ENCODE assay signal across 8 cellular contexts in genomic region chr5:75567710-75568109, GRCh38. TPM values are rescaled to one million over a fixed set of nuclear protein-coding genes. Genes with fewer than 3 reads are reported as not detected.
DNase-seq lines count a peak whose midpoint lies in the region; ATAC-seq and TF ChIP-seq lines count a peak whose summit lies in the region.

No MANE protein-coding gene starts in this region.

- H3K36me3 Mint-ChIP-seq in activated CD8-positive, alpha-beta memory T cell treated with anti-CD3 and anti-CD28 coated beads, Interleukin-2, amount 10 ng/mL, durations not matched to agents 7 days and 5 days: peaks cover 53% of the 10 kb centered on the region
- peaks cover 27% of the 10 kb centered on the region for H3K36me3 Mint-ChIP-seq in osteocyte (ENCODE audit: unreplicated experiment)

- peak; percentile 32 for ATAC-seq in activated CD8-positive, alpha-beta memory T cell treated with anti-CD3 and anti-CD28 coated beads, Interleukin-2, amount 10 ng/mL, durations not matched to agents 7 days and 5 days

- no peak for TF ChIP-seq CTCF in osteocyte (IDR thresholded peaks at IDR 0.05)

- H3K27me3 Mint-ChIP-seq in activated CD8-positive, alpha-beta memory T cell treated with anti-CD3 and anti-CD28 coated beads, Interleukin-2, amount 10 ng/mL, durations not matched to agents 7 days and 5 days: no peaks in the 10 kb centered on the region
- H3K27me3 Mint-ChIP-seq in osteocyte (ENCODE audit: unreplicated experiment): no peaks in the 10 kb centered on the region

- no peak for DNase-seq in activated CD8-positive, alpha-beta memory T cell treated with anti-CD3 and anti-CD28 coated beads, Interleukin-2, amount 10 ng/mL, durations not matched to agents 7 days and 5 days
- no peak for DNase-seq in activated CD8-positive, alpha-beta memory T cell treated with anti-CD3 and anti-CD28 coated beads, Interleukin-2, amount 50 U/mL, for 48 hours
- DNase-seq in HT1080 (ENCODE audit: low read depth) (peak; percentile 64), astrocyte of the hippocampus (ENCODE audit: low read depth, low spot score) (peak; percentile 28), osteocyte (ENCODE audit: extremely low spot score, unreplicated experiment) (no peak), ecto neural progenitor cell (ENCODE audit: low spot score) (no peak), GOT3 (lab: John Stamatoyannopoulos, UW) (no peak), anterior cingulate cortex (lab: John Stamatoyannopoulos, UW) (no peak)

- H3K4me3 Mint-ChIP-seq in activated CD8-positive, alpha-beta memory T cell treated with anti-CD3 and anti-CD28 coated beads, Interleukin-2, amount 10 ng/mL, durations not matched to agents 7 days and 5 days: no peak overlapping the region
- peak overlapping the region; percentile 4 for H3K4me3 Mint-ChIP-seq in osteocyte (ENCODE audit: unreplicated experiment)

- CTCF ChIA-PET in activated CD8-positive, alpha-beta memory T cell treated with anti-CD3 and anti-CD28 coated beads, Interleukin-2, amount 10 ng/mL, durations not matched to agents 7 days and 5 days (lab: Charles Lee): interaction anchor here (0.9 to 1.3 kb wide), 2 partner anchors 15 to 632 kb away, joined by 3 read pairs; no protein-coding TSS in a partner anchor

- peaks cover 11% of the 10 kb centered on the region for H3K9me3 Mint-ChIP-seq in activated CD8-positive, alpha-beta memory T cell treated with anti-CD3 and anti-CD28 coated beads, Interleukin-2, amount 10 ng/mL, durations not matched to agents 7 days and 5 days (ENCODE audit: low read depth)
- peaks cover 21% of the 10 kb centered on the region for H3K9me3 Mint-ChIP-seq in osteocyte (ENCODE audit: unreplicated experiment)

- peaks cover 27% of the 10 kb centered on the region for H3K4me1 Mint-ChIP-seq in activated CD8-positive, alpha-beta memory T cell treated with anti-CD3 and anti-CD28 coated beads, Interleukin-2, amount 10 ng/mL, durations not matched to agents 7 days and 5 days
- H3K4me1 Mint-ChIP-seq in osteocyte (ENCODE audit: unreplicated experiment): peaks cover 39% of the 10 kb centered on the region

- H3K27ac Mint-ChIP-seq in activated CD8-positive, alpha-beta memory T cell treated with anti-CD3 and anti-CD28 coated beads, Interleukin-2, amount 10 ng/mL, durations not matched to agents 7 days and 5 days: peak overlapping the region; percentile 42
- peak overlapping the region; percentile 93 for H3K27ac Mint-ChIP-seq in osteocyte (ENCODE audit: unreplicated experiment)

RNA-seq across cellular contexts. Expression of gene ANKDD1B, which starts 43.5 kb away (rescaled TPM):
- total RNA-seq in activated CD8-positive, alpha-beta memory T cell treated with anti-CD3 and anti-CD28 coated beads, Interleukin-2, amount 10 ng/mL, durations not matched to agents 7 days and 5 days: not detected
- total RNA-seq in HT1080 (2014; rRNA removed; shearing (Covaris generic)): 0.03 TPM in 1 of 2 replicates, not detected in the other
- polyA plus RNA-seq in HT1080 (2015; cell fraction: cytosol; rRNA removed): 0.03 TPM in 1 of 2 replicates, not detected in the other
- 0.17 TPM in 1 of 2 replicates, not detected in the other for polyA plus RNA-seq in HT1080 (2015; cell fraction: nucleus; rRNA removed)
- total RNA-seq in osteocyte: 0.63 and 0.67 TPM in 2 replicates

RNA-seq across cellular contexts. Expression of gene POLK, which starts 56.0 kb away (rescaled TPM):
- total RNA-seq in activated CD8-positive, alpha-beta memory T cell treated with anti-CD3 and anti-CD28 coated beads, Interleukin-2, amount 10 ng/mL, durations not matched to agents 7 days and 5 days: 10 to 100 TPM; 30.4 to 32.4 TPM
- total RNA-seq in HT1080 (2014; rRNA removed; shearing (Covaris generic)): 14.7 and 15.8 TPM in 2 replicates
- polyA plus RNA-seq in HT1080 (2015; cell fraction: cytosol; rRNA removed): 11.7 and 16.4 TPM in 2 replicates
- polyA plus RNA-seq in HT1080 (2015; cell fraction: nucleus; rRNA removed): 40.6 and 51.3 TPM in 2 replicates
- total RNA-seq in osteocyte: 28.9 and 32.7 TPM in 2 replicates

RNA-seq across cellular contexts. Expression of gene CERT1, which starts 56.3 kb away (rescaled TPM):
- 10 to 100 TPM; 27.4 to 28.4 TPM for total RNA-seq in activated CD8-positive, alpha-beta memory T cell treated with anti-CD3 and anti-CD28 coated beads, Interleukin-2, amount 10 ng/mL, durations not matched to agents 7 days and 5 days
- total RNA-seq in HT1080 (2014; rRNA removed; shearing (Covaris generic)): 6.2 and 8.3 TPM in 2 replicates
- 11.8 and 15.1 TPM in 2 replicates for polyA plus RNA-seq in HT1080 (2015; cell fraction: cytosol; rRNA removed)
- polyA plus RNA-seq in HT1080 (2015; cell fraction: nucleus; rRNA removed): 22.1 and 23.9 TPM in 2 replicates
- total RNA-seq in osteocyte: 33.1 and 36.5 TPM in 2 replicates

Comparison
In these comparisons a context has a peak if more than half of its experiments do, and no peak if none do; other contexts are left out.
1. DNase-seq: peak in HT1080 (single experiment) and astrocyte of the hippocampus (single experiment); none in activated CD8-positive, alpha-beta memory T cell treated with anti-CD3 and anti-CD28 coated beads, Interleukin-2, amount 10 ng/mL, durations not matched to agents 7 days and 5 days (single experiment), activated CD8-positive, alpha-beta memory T cell treated with anti-CD3 and anti-CD28 coated beads, Interleukin-2, amount 50 U/mL, for 48 hours (single experiment), osteocyte (single experiment), ecto neural progenitor cell (single experiment), GOT3 (single experiment) and anterior cingulate cortex (0 of 58).